8 cellular contexts compared by ENCODE assay signal in the genomic region with DNA sequence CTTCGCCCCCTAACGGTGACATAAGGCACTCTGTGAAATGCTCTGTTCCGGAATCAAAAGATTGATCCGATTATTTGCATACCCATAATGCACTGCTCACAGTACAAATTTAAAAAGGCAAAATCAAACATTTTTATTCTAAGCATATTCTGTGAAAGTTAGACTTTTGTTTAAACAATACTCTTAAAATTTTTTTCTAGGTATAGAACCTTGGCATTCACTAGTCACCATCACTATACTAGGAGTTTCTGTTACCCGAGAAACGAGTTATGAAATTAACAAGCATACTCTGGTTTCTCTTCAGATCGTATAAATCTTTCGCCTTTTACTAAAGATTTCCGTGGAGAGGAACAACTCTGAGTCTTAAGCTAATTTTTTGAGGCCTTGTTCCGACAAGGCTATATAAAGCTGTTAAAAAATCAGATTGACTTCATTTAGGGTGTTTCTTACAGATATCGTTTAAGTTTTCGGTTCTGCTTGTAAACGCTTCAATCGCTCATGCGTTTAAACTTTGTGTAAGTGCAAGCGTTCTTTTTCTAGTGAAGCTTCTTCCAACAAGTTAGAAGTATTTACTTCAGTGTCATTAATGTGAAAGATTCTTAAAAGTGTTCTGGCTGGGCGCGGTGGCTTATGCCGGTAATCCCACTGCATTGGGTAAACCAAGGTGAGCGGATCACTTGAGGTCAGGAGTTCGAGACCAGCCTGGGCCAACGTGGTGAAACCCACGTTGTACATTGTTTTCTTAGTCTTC. TPM values are rescaled to one million over a fixed set of nuclear protein-coding genes. Genes with fewer than 3 reads are reported as not detected.
DNase-seq lines count a peak whose midpoint lies in the region; ATAC-seq and TF ChIP-seq lines count a peak whose summit lies in the region.

A gene (plus strand): TSS at position 285 of the 751 bp plus-strand sequence.

- H3K27ac ChIP-seq in HUES6 (ENCODE audit: low read depth, low read length) (peak within 1 kb of the TSS; percentile 98), esophagus muscularis mucosa (replicated peaks in 1 of 4) (peak within 1 kb of the TSS; percentile 86 to 92 (median 89)), muscle layer of duodenum (ENCODE audit: low read length) (peak within 1 kb of the TSS; percentile 96)

- WGBS in esophagus muscularis mucosa, result under 1% methylated on average over 23 of the region's 23 CpGs

- no peak for TF ChIP-seq EP300 in esophagus muscularis mucosa (IDR thresholded peaks at IDR 0.05)

- H3K9ac ChIP-seq in HUES6 (ENCODE audit: low read length), result peak within 1 kb of the TSS; percentile 91

- H3K9me3 ChIP-seq in HUES6 (ENCODE audit: control insufficient read depth, insufficient read depth, low read depth, low read length), result no peaks in the 10 kb centered on the region
- no peaks in the 10 kb centered on the region for H3K9me3 ChIP-seq in esophagus muscularis mucosa
- H3K9me3 ChIP-seq in muscle layer of duodenum (ENCODE audit: control insufficient read depth in 1 of 2, low read length in 2 of 2), result no peaks in the 10 kb centered on the region

- H3K27me3 ChIP-seq in HUES6 (ENCODE audit: control insufficient read depth, insufficient read depth, low read length) (no peaks in the 10 kb centered on the region), esophagus muscularis mucosa (no peaks in the 10 kb centered on the region), muscle layer of duodenum (ENCODE audit: low read depth, low read length) (no peaks in the 10 kb centered on the region)

- peak; percentile 80 to 91 (median 85) for TF ChIP-seq CTCF in esophagus muscularis mucosa (IDR thresholded peaks at IDR 0.05)

- H3K4me3 ChIP-seq in HUES6 (ENCODE audit: low read depth, low read length) (peak within 1 kb of the TSS; percentile 52), esophagus muscularis mucosa (peak within 1 kb of the TSS; percentile 59 to 66 (median 63)), muscle layer of duodenum (ENCODE audit: low read depth in 1 of 2, low read length in 2 of 2) (peak within 1 kb of the TSS; percentile 70 to 90)

- DNase-seq in DMS153 treated with DMSO at 0.1 percent for 48 hours (lab: John Stamatoyannopoulos, UW; ENCODE audit: unreplicated experiment) (peak; percentile 71), OCI-M1 (lab: John Stamatoyannopoulos, UW) (peak; percentile 98), esophagus muscularis mucosa (ENCODE audit: extremely low spot score) (no peak)
- peak; percentile 67 for DNase-seq in activated T-cell treated with anti-CD3 and anti-CD28 coated beads, Interleukin-2, amount 50 U/mL, for 1 hour
- DNase-seq in stimulated activated CD8-positive, alpha-beta memory T cell treated with anti-CD3 and anti-CD28 coated beads, Interleukin-7, amount 100 ng/mL, for 48 hours (ENCODE audit: extremely low read depth in 1 of 2, low read depth in 1 of 2), result peak; percentile 64 to 75

- H3K4me1 ChIP-seq in HUES6 (ENCODE audit: control insufficient read depth, insufficient read depth, low read length) (peaks cover 8% of the 10 kb centered on the region), esophagus muscularis mucosa (peaks cover 5 to 19% (median 18%) of the 10 kb centered on the region in 4 donors), muscle layer of duodenum (ENCODE audit: control insufficient read depth in 1 of 2, insufficient read depth in 2 of 2, low read length in 2 of 2) (peaks cover 3 to 4% of the 10 kb centered on the region in 2 donors)

- peak; percentile 67 for ATAC-seq in GM21447 (IDR thresholded peaks at IDR 0.05; ENCODE audit: unreplicated experiment)

- intact Hi-C loops in esophagus muscularis mucosa (cut with DNase I), result no loop called here

- peak; percentile 100 for TF ChIP-seq POLR2A in esophagus muscularis mucosa (IDR thresholded peaks at IDR 0.05; ENCODE audit: low read depth)

- H3K36me3 ChIP-seq in HUES6 (ENCODE audit: control insufficient read depth, insufficient read depth, low read length) (no peaks in the 10 kb centered on the region), esophagus muscularis mucosa (no peaks in the 10 kb centered on the region), muscle layer of duodenum (ENCODE audit: control insufficient read depth in 1 of 2, insufficient read depth in 2 of 2, low read length in 2 of 2) (no peaks in the 10 kb centered on the region)

RNA-seq across cellular contexts. Expression of the gene that starts here (rescaled TPM):
- total RNA-seq in esophagus muscularis mucosa, result not detected
